Comparison of ENCODE assay signal across 11 cellular contexts in the genomic region with DNA sequence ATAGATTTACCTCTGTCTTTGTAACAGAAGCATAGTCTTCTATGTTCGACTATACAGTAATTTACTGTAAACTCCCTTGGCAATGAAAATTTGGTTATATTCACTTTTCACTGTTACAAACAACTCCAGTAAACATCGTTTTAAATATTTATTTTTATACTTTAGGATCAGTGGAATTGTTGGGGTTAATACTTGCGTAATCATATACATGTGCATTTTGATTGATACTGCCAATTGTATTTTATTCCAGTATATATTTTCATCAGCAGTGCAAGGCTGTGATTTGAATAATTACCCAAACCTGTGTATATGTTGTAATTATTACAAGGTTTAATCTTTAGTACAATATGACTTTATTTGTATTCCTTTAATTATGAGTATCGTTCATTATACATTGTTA.
DNase-seq lines count a peak whose midpoint lies in the region; ATAC-seq and TF ChIP-seq lines count a peak whose summit lies in the region.
"Had no signal": no experiment of that assay in that cellular context is flagged by ENCODE, and none has a peak within 500 bp of the region (broad histone marks: within the 10 kb centered on the region; RNA-seq: fewer than 3 reads in every experiment).

No MANE protein-coding gene starts in this region.

- H3K9me3 Mint-ChIP-seq in HFFc6 (no peaks in the 10 kb centered on the region), activated B cell treated with CpG ODN at 0.5 μM for 24 hours (peaks cover 3% of the 10 kb centered on the region)

- H3K4me3 Mint-ChIP-seq in HFFc6 (peak overlapping the region; percentile 93), activated B cell treated with CpG ODN at 0.5 μM for 24 hours (peak overlapping the region; percentile 89)

- in situ Hi-C loops in ACHN (cut with HindIII; ENCODE audit: low pct_ligation_motif_present, low pct_unique_long_range_greater_than_20kb, low sequenced_read_pairs), result no loop called here

- H3K27me3 Mint-ChIP-seq in HFFc6 (ENCODE audit: insufficient read depth) (no peaks in the 10 kb centered on the region; the same call in 1 of the 2 replicates), activated B cell treated with CpG ODN at 0.5 μM for 24 hours (no peaks in the 10 kb centered on the region)

- DNase-seq in HFFc6 (no peak), activated B cell treated with CpG ODN at 0.5 μM for 24 hours (no peak), fibroblast of pulmonary artery (ENCODE audit: low read depth) (no peak), amniotic stem cell (lab: John Stamatoyannopoulos, UW) (no peak), GM03348 (ENCODE audit: low spot score) (no peak), NOMO-1 treated with dmso at 0.1 percent for 144 hours (lab: John Stamatoyannopoulos, UW; ENCODE audit: unreplicated experiment) (no peak), ACHN (no peak)
- DNase-seq: activated CD8-positive, alpha-beta memory T cell treated with anti-CD3 and anti-CD28 coated beads, Interleukin-2, amount 50 U/mL, for 4 hours; mesendoderm; NCI-H1436 treated with DMSO at 0.1 percent for 48 hours had no signal

- intact Hi-C loops in activated B cell treated with CpG ODN at 0.5 μM for 24 hours (cut with micrococcal nuclease), result loop anchor here (2.0 to 5.0 kb wide), 2 partner anchors 14 to 1706 kb away; no protein-coding TSS in a partner anchor

- POLR2A ChIA-PET in activated B cell treated with CpG ODN at 0.5 μM for 24 hours (lab: Charles Lee), result interaction anchor here (1.3 kb wide), 1 partner anchor 11 kb away, joined by 3 read pairs; no protein-coding TSS in a partner anchor

- peaks cover 5% of the 10 kb centered on the region; the same call in 1 of the 2 replicates for H3K36me3 Mint-ChIP-seq in HFFc6 (ENCODE audit: low read depth)
- H3K36me3 Mint-ChIP-seq in activated B cell treated with CpG ODN at 0.5 μM for 24 hours (ENCODE audit: low read depth), result peaks cover 8% of the 10 kb centered on the region

- peaks cover 26% of the 10 kb centered on the region for H3K4me1 Mint-ChIP-seq in HFFc6 (ENCODE audit: low read depth)
- peaks cover 43% of the 10 kb centered on the region for H3K4me1 Mint-ChIP-seq in activated B cell treated with CpG ODN at 0.5 μM for 24 hours

- H3K27ac ChIP-seq in skin epidermis, result peak overlapping the region in 16 of 21 experiments; percentile 19 to 90 (median 76)

- peak overlapping the region; percentile 60 for H3K4me3 ChIP-seq in fibroblast of pulmonary artery (replicated peaks; ENCODE audit: low read depth, low read length)
- peak overlapping the region in 4 of 7 experiments; percentile 22 to 40 (median 26) for H3K4me3 ChIP-seq in skin epidermis

- no peak for ATAC-seq in activated B cell treated with CpG ODN at 0.5 μM for 24 hours (ENCODE audit: low read depth)

- H3K27ac Mint-ChIP-seq in HFFc6 (peak overlapping the region; percentile 95; the same call in 1 of the 2 replicates), activated B cell treated with CpG ODN at 0.5 μM for 24 hours (no peak overlapping the region)

- CTCF ChIA-PET in activated B cell treated with CpG ODN at 0.5 μM for 24 hours (lab: Charles Lee), result no interaction called here

- TF ChIP-seq CTCF in HFFc6 (IDR thresholded peaks at IDR 0.05) (no peak), activated B cell treated with CpG ODN at 0.5 μM for 24 hours (IDR thresholded peaks at IDR 0.05) (no peak), fibroblast of pulmonary artery (IDR thresholded peaks at IDR 0.05; ENCODE audit: low read length, missing control alignments) (no peak)
